ENCODE assay signal across 14 cellular contexts in genomic region chr10:99941942-99942835, GRCh38.
DNase-seq lines count a peak whose midpoint lies in the region; FAIRE-seq and TF ChIP-seq lines count a peak whose summit lies in the region.
"Had no signal": no experiment of that assay in that cellular context is flagged by ENCODE, and none has a peak within 500 bp of the region (broad histone marks: within the 10 kb centered on the region; RNA-seq: fewer than 3 reads in every experiment).

No MANE protein-coding gene starts in this region.

- no peaks in the 10 kb centered on the region; the same call in 1 of the 2 replicates for H3K36me3 ChIP-seq in GM23248 (ENCODE audit: low read depth)
- peaks cover 10% of the 10 kb centered on the region for H3K36me3 ChIP-seq in adipocyte (ENCODE audit: control insufficient read depth, insufficient read depth, low read length, severe bottlenecking)
- H3K36me3 ChIP-seq in parathyroid adenoma (ENCODE audit: control insufficient read depth, insufficient read depth, low read length), result no peaks in the 10 kb centered on the region
- peaks cover 34% of the 10 kb centered on the region for H3K36me3 ChIP-seq in endodermal cell (ENCODE audit: control insufficient read depth, insufficient read depth, low read length)

- no peak for TF ChIP-seq CTCF in parathyroid adenoma (IDR thresholded peaks at IDR 0.05)
- no peak for TF ChIP-seq CTCF in D721Med (IDR thresholded peaks at IDR 0.05; ENCODE audit: insufficient read depth, missing control alignments)
- no peak for TF ChIP-seq CTCF in endodermal cell (conservative IDR thresholded peaks at IDR 0.05)

- H3K4me1 ChIP-seq in GM23248 (ENCODE audit: insufficient read depth) (peaks cover 45% of the 10 kb centered on the region), adipocyte (ENCODE audit: control insufficient read depth, insufficient read depth, low read length) (peaks cover 49% of the 10 kb centered on the region), parathyroid adenoma (peaks cover 76% of the 10 kb centered on the region), endodermal cell (ENCODE audit: control insufficient read depth, insufficient read depth, low read length) (peaks cover 4% of the 10 kb centered on the region)

- DNase-seq in GM23248, result peak; percentile 35
- peak; percentile 52 for DNase-seq in adipocyte (ENCODE audit: low read depth)
- peak; percentile 29 for DNase-seq in fibroblast of the conjunctiva (ENCODE audit: low read depth)
- DNase-seq in C1 segment of cervical spinal cord (lab: John Stamatoyannopoulos, UW), result no peak
- no peak for DNase-seq in D721Med (ENCODE audit: insufficient read length, low spot score)
- DNase-seq in activated CD4-positive, alpha-beta memory T cell treated with anti-CD3 and anti-CD28 coated beads for 36 hours, result no peak
- no peak for DNase-seq in endodermal cell
- DNase-seq: activated naive CD4-positive, alpha-beta T cell; effector memory CD4-positive, alpha-beta T cell; head of caudate nucleus; kidney glomerular epithelial cell; NCI-H187 treated with DMSO at 0.1 percent for 48 hours had no signal

- H3K36me3 Mint-ChIP-seq in activated CD4-positive, alpha-beta memory T cell treated with anti-CD3 and anti-CD28 coated beads for 36 hours, result no peaks in the 10 kb centered on the region
- peaks cover 56% of the 10 kb centered on the region for H3K36me3 Mint-ChIP-seq in endodermal cell (ENCODE audit: low read depth)

- H3K27ac ChIP-seq in GM23248 (peak overlapping the region; percentile 21; the same call in 1 of the 2 replicates), parathyroid adenoma (peak overlapping the region; percentile 93), endodermal cell (ENCODE audit: low read depth, low read length) (no peak overlapping the region)

- H3K27me3 Mint-ChIP-seq in activated CD4-positive, alpha-beta memory T cell treated with anti-CD3 and anti-CD28 coated beads for 36 hours, result no peaks in the 10 kb centered on the region
- peaks cover 5% of the 10 kb centered on the region for H3K27me3 Mint-ChIP-seq in endodermal cell (ENCODE audit: insufficient read depth)

- in situ Hi-C loops in GM23248 (cut with MboI), result no loop called here

- H3K27me3 ChIP-seq in GM23248 (replicated peaks; ENCODE audit: insufficient read depth) (no peaks in the 10 kb centered on the region), adipocyte (replicated peaks; ENCODE audit: control insufficient read depth, insufficient read depth, low read length) (no peaks in the 10 kb centered on the region), parathyroid adenoma (ENCODE audit: control insufficient read depth, insufficient read depth, low read length) (no peaks in the 10 kb centered on the region), endodermal cell (ENCODE audit: control insufficient read depth, insufficient read depth, low read length, poor library complexity, severe bottlenecking) (no peaks in the 10 kb centered on the region)

- peak overlapping the region; percentile 21 for H3K4me2 ChIP-seq in GM23248 (ENCODE audit: unreplicated experiment)
- peak overlapping the region; percentile 41 for H3K4me2 ChIP-seq in parathyroid adenoma (ENCODE audit: low read length)

- H3K9me3 ChIP-seq in GM23248 (ENCODE audit: low read depth) (no peaks in the 10 kb centered on the region), adipocyte (ENCODE audit: control insufficient read depth, low read length) (no peaks in the 10 kb centered on the region), parathyroid adenoma (ENCODE audit: control insufficient read depth, low read length) (no peaks in the 10 kb centered on the region), endodermal cell (ENCODE audit: control insufficient read depth, low read length) (peaks cover 20% of the 10 kb centered on the region)

- H3K9ac ChIP-seq in GM23248, result no peak overlapping the region
- H3K9ac ChIP-seq in adipocyte (ENCODE audit: low read length), result no peak overlapping the region
- H3K9ac ChIP-seq in parathyroid adenoma, result no peak overlapping the region
- H3K9ac ChIP-seq in endodermal cell (ENCODE audit: extremely low read depth, low read length, poor library complexity, severe bottlenecking), result no peak overlapping the region

- no peak overlapping the region for H2AFZ ChIP-seq in GM23248
- no peak overlapping the region for H2AFZ ChIP-seq in parathyroid adenoma

- H3K79me2 ChIP-seq in GM23248 (ENCODE audit: insufficient read depth) (peaks cover 100% of the 10 kb centered on the region), parathyroid adenoma (peaks cover 74% of the 10 kb centered on the region)

- intact Hi-C loops in activated CD4-positive, alpha-beta memory T cell treated with anti-CD3 and anti-CD28 coated beads for 36 hours (cut with micrococcal nuclease), result no loop called here

- H4K20me1 ChIP-seq in GM23248 (ENCODE audit: insufficient read depth), result peaks cover 13% of the 10 kb centered on the region

- no peak overlapping the region for H3K4me3 Mint-ChIP-seq in activated CD4-positive, alpha-beta memory T cell treated with anti-CD3 and anti-CD28 coated beads for 36 hours
- H3K4me3 Mint-ChIP-seq in endodermal cell, result no peak overlapping the region

- H3K4me3 ChIP-seq in GM23248 (no peak overlapping the region), adipocyte (ENCODE audit: low read length) (no peak overlapping the region), parathyroid adenoma (ENCODE audit: low read depth, low read length) (no peak overlapping the region), endodermal cell (ENCODE audit: low read length) (no peak overlapping the region)

- H3K27ac Mint-ChIP-seq in activated CD4-positive, alpha-beta memory T cell treated with anti-CD3 and anti-CD28 coated beads for 36 hours, result no peak overlapping the region
- no peak overlapping the region for H3K27ac Mint-ChIP-seq in endodermal cell

- H3K4me1 Mint-ChIP-seq in activated CD4-positive, alpha-beta memory T cell treated with anti-CD3 and anti-CD28 coated beads for 36 hours (ENCODE audit: low read depth), result no peaks in the 10 kb centered on the region
- peaks cover 23% of the 10 kb centered on the region for H3K4me1 Mint-ChIP-seq in endodermal cell

- H3K9me2 ChIP-seq in GM23248 (ENCODE audit: insufficient read depth), result no peaks in the 10 kb centered on the region

- H3K9me3 Mint-ChIP-seq in activated CD4-positive, alpha-beta memory T cell treated with anti-CD3 and anti-CD28 coated beads for 36 hours, result no peaks in the 10 kb centered on the region
- peaks cover 24% of the 10 kb centered on the region for H3K9me3 Mint-ChIP-seq in endodermal cell

- POLR2A ChIA-PET in activated CD4-positive, alpha-beta memory T cell treated with anti-CD3 and anti-CD28 coated beads for 36 hours (lab: Charles Lee), result no interaction called here

- CTCF ChIA-PET in activated CD4-positive, alpha-beta memory T cell treated with anti-CD3 and anti-CD28 coated beads for 36 hours (lab: Charles Lee), result interaction anchor here (0.9 kb wide), 1 partner anchor 68 kb away, joined by 3 read pairs; the partner anchor contains the start of gene DNMBP

- FAIRE-seq in D721Med (lab: Jason Lieb, UNC), result no peak
- FAIRE-seq: RCC 7860 had no signal

- WGBS in GM23248 (ENCODE audit: low coverage in 1 of 2, low lambda C conversion rate in 2 of 2, missing lambda C conversion rate in 2 of 2), 2 experiments, result 75 to 81% methylated on average over 7 of the region's 7 CpGs
- 76 to 84% methylated on average over 5 to 7 of the region's 7 CpGs for WGBS in endodermal cell (ENCODE audit: insufficient coverage in 1 of 2, insufficient read length in 1 of 2), 2 experiments

- H3F3A ChIP-seq in GM23248 (ENCODE audit: insufficient read depth), result peaks cover 56% of the 10 kb centered on the region

Comparison
In these comparisons a context has a peak if more than half of its experiments do, and no peak if none do; other contexts are left out.
1. DNase-seq: peak in GM23248 (single experiment), adipocyte (single experiment) and fibroblast of the conjunctiva (single experiment); none in C1 segment of cervical spinal cord (0 of 14), D721Med (single experiment), activated CD4-positive, alpha-beta memory T cell treated with anti-CD3 and anti-CD28 coated beads for 36 hours (single experiment) and endodermal cell (single experiment).